In the genomic region with DNA sequence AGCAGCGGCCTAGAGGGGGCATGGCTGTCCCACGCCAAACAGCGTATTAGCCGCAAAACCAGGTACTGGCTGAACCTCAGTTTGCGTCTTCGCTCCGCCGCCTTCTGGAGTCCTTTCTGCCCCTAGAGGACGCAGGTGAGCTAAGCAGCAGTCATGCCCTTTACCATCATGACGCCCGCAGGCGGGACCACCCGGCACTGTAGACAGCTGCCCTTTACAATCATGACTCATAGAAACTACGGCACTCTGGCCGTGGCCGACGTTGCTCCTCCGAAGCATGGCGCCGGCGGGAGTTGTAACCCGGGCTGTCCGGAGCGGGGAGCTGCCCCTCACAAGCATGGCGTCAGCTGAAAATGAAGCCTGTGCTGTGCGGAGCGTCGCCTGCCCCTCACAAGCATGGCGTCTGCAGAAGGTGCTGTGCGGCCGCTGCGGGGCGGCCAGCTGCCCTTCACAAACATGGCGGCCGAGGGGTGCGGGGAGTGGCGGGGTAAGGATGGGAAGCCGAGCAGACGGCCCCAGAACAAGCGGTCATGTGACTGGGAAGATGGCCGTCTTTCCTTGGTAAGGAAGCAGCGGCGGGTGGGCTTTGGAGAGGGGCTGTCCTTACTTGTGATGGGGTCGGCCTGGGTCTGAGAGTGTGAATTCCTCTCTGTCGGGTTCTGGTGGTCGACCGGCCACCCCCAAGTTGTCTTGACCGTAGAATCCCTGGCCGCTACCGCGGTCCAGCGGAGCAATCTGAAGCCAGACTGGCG, we compare ENCODE assay signal across 1 cellular context.
TF ChIP-seq lines count a peak whose summit lies in the region.

A gene with protein sequence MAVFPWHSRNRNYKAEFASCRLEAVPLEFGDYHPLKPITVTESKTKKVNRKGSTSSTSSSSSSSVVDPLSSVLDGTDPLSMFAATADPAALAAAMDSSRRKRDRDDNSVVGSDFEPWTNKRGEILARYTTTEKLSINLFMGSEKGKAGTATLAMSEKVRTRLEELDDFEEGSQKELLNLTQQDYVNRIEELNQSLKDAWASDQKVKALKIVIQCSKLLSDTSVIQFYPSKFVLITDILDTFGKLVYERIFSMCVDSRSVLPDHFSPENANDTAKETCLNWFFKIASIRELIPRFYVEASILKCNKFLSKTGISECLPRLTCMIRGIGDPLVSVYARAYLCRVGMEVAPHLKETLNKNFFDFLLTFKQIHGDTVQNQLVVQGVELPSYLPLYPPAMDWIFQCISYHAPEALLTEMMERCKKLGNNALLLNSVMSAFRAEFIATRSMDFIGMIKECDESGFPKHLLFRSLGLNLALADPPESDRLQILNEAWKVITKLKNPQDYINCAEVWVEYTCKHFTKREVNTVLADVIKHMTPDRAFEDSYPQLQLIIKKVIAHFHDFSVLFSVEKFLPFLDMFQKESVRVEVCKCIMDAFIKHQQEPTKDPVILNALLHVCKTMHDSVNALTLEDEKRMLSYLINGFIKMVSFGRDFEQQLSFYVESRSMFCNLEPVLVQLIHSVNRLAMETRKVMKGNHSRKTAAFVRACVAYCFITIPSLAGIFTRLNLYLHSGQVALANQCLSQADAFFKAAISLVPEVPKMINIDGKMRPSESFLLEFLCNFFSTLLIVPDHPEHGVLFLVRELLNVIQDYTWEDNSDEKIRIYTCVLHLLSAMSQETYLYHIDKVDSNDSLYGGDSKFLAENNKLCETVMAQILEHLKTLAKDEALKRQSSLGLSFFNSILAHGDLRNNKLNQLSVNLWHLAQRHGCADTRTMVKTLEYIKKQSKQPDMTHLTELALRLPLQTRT (plus strand): TSS at position 518 of the 752 bp plus-strand sequence. CDS start 27 bp downstream, at position 545.

TF ChIP-seq in WTC11, 78 proteins besides CTCF, POLR2A, EP300 and RAD21 (continued from another document):
- TF ChIP-seq STAT6 (CRISPR knock-in tag; conservative IDR thresholded peaks at IDR 0.05; ENCODE audit: low read depth) (no peak), ZNF121 (CRISPR knock-in tag; IDR thresholded peaks at IDR 0.05) (no peak), RELA (CRISPR knock-in tag; IDR thresholded peaks at IDR 0.05; ENCODE audit: borderline replicate concordance) (no peak), E2F1 (CRISPR knock-in tag; IDR thresholded peaks at IDR 0.05) (no peak), PRDM15 (CRISPR knock-in tag; IDR thresholded peaks at IDR 0.05) (peak; percentile 51; the same call in 1 of the 2 replicates), SMAD4 (CRISPR knock-in tag; IDR thresholded peaks at IDR 0.05) (no peak), ZNF232 (CRISPR knock-in tag; IDR thresholded peaks at IDR 0.05) (0 out of 2 replicates have a peak, but pooled peaks have one; percentile 60), NFATC4 (CRISPR knock-in tag; IDR thresholded peaks at IDR 0.05) (0 out of 2 replicates have a peak, but pooled peaks have one; percentile 18), ZBTB21 (CRISPR knock-in tag; IDR thresholded peaks at IDR 0.05; ENCODE audit: borderline replicate concordance) (peak; percentile 91)
- TF ChIP-seq, protein P1, sequence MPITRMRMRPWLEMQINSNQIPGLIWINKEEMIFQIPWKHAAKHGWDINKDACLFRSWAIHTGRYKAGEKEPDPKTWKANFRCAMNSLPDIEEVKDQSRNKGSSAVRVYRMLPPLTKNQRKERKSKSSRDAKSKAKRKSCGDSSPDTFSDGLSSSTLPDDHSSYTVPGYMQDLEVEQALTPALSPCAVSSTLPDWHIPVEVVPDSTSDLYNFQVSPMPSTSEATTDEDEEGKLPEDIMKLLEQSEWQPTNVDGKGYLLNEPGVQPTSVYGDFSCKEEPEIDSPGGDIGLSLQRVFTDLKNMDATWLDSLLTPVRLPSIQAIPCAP (CRISPR knock-in tag; IDR thresholded peaks at IDR 0.05): no peak
- TF ChIP-seq, protein P2, sequence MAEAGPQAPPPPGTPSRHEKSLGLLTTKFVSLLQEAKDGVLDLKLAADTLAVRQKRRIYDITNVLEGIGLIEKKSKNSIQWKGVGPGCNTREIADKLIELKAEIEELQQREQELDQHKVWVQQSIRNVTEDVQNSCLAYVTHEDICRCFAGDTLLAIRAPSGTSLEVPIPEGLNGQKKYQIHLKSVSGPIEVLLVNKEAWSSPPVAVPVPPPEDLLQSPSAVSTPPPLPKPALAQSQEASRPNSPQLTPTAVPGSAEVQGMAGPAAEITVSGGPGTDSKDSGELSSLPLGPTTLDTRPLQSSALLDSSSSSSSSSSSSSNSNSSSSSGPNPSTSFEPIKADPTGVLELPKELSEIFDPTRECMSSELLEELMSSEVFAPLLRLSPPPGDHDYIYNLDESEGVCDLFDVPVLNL (CRISPR knock-in tag; IDR thresholded peaks at IDR 0.05; ENCODE audit: borderline replicate concordance, low read depth): no peak
